2 cellular contexts compared by ENCODE assay signal in the genomic region with DNA sequence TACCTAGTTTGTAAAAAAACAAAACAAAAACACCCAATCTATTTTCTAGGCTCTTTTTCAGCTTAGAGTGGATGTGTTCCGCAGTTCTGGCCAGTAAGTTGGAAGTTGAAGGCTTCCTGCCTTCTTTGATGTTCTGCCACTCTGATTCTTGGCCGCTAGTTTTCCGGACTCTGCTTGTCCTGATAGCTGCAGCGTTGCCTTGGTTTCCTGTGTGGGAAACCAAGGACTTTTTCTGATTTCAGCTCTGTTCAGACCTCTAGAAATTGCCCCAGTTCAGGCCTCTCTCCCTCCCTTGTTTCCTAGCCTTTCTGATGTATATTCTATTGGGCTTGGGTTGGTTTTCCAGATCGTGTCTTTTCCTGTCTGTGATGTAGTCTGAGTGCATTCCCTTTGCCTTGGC.
TF ChIP-seq lines count a peak whose summit lies in the region.

No MANE protein-coding gene starts in this region.

TF ChIP-seq in HepG2, 621 proteins besides CTCF, POLR2A, EP300 and RAD21:
- TF ChIP-seq, protein P1, sequence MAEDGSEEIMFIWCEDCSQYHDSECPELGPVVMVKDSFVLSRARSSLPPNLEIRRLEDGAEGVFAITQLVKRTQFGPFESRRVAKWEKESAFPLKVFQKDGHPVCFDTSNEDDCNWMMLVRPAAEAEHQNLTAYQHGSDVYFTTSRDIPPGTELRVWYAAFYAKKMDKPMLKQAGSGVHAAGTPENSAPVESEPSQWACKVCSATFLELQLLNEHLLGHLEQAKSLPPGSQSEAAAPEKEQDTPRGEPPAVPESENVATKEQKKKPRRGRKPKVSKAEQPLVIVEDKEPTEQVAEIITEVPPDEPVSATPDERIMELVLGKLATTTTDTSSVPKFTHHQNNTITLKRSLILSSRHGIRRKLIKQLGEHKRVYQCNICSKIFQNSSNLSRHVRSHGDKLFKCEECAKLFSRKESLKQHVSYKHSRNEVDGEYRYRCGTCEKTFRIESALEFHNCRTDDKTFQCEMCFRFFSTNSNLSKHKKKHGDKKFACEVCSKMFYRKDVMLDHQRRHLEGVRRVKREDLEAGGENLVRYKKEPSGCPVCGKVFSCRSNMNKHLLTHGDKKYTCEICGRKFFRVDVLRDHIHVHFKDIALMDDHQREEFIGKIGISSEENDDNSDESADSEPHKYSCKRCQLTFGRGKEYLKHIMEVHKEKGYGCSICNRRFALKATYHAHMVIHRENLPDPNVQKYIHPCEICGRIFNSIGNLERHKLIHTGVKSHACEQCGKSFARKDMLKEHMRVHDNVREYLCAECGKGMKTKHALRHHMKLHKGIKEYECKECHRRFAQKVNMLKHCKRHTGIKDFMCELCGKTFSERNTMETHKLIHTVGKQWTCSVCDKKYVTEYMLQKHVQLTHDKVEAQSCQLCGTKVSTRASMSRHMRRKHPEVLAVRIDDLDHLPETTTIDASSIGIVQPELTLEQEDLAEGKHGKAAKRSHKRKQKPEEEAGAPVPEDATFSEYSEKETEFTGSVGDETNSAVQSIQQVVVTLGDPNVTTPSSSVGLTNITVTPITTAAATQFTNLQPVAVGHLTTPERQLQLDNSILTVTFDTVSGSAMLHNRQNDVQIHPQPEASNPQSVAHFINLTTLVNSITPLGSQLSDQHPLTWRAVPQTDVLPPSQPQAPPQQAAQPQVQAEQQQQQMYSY (CRISPR knock-in tag; IDR thresholded peaks at IDR 0.05) = no peak
- TF ChIP-seq MAFF (IDR thresholded peaks at IDR 0.05; ENCODE audit: low read depth, low read length) (no peak), KDM6A (CRISPR knock-in tag; IDR thresholded peaks at IDR 0.05; ENCODE audit: low read depth) (no peak), ZNF839 (CRISPR knock-in tag; IDR thresholded peaks at IDR 0.05; ENCODE audit: borderline replicate concordance) (no peak), GFI1 (CRISPR knock-in tag; IDR thresholded peaks at IDR 0.05; ENCODE audit: borderline replicate concordance) (no peak), BHLHE40 (IDR thresholded peaks at IDR 0.05; ENCODE audit: low read length) (no peak), AGO1 (IDR thresholded peaks at IDR 0.05; ENCODE audit: low read depth, low read length, poor library complexity, severe bottlenecking) (no peak), ZSCAN9 (CRISPR knock-in tag; IDR thresholded peaks at IDR 0.05; ENCODE audit: borderline replicate concordance) (no peak), FOXO1 (CRISPR knock-in tag; IDR thresholded peaks at IDR 0.05) (no peak), GTF2F1 (IDR thresholded peaks at IDR 0.05; ENCODE audit: low read length) (no peak), ZNF543 (CRISPR knock-in tag; IDR thresholded peaks at IDR 0.05) (no peak), SETDB1 (CRISPR knock-in tag; IDR thresholded peaks at IDR 0.05; ENCODE audit: borderline replicate concordance) (no peak), ZNF441 (CRISPR knock-in tag; IDR thresholded peaks at IDR 0.05; ENCODE audit: borderline replicate concordance) (no peak)
- TF ChIP-seq, protein P2, sequence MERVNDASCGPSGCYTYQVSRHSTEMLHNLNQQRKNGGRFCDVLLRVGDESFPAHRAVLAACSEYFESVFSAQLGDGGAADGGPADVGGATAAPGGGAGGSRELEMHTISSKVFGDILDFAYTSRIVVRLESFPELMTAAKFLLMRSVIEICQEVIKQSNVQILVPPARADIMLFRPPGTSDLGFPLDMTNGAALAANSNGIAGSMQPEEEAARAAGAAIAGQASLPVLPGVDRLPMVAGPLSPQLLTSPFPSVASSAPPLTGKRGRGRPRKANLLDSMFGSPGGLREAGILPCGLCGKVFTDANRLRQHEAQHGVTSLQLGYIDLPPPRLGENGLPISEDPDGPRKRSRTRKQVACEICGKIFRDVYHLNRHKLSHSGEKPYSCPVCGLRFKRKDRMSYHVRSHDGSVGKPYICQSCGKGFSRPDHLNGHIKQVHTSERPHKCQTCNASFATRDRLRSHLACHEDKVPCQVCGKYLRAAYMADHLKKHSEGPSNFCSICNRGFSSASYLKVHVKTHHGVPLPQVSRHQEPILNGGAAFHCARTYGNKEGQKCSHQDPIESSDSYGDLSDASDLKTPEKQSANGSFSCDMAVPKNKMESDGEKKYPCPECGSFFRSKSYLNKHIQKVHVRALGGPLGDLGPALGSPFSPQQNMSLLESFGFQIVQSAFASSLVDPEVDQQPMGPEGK (CRISPR knock-in tag; IDR thresholded peaks at IDR 0.05) = no peak
- TF ChIP-seq, protein P3, sequence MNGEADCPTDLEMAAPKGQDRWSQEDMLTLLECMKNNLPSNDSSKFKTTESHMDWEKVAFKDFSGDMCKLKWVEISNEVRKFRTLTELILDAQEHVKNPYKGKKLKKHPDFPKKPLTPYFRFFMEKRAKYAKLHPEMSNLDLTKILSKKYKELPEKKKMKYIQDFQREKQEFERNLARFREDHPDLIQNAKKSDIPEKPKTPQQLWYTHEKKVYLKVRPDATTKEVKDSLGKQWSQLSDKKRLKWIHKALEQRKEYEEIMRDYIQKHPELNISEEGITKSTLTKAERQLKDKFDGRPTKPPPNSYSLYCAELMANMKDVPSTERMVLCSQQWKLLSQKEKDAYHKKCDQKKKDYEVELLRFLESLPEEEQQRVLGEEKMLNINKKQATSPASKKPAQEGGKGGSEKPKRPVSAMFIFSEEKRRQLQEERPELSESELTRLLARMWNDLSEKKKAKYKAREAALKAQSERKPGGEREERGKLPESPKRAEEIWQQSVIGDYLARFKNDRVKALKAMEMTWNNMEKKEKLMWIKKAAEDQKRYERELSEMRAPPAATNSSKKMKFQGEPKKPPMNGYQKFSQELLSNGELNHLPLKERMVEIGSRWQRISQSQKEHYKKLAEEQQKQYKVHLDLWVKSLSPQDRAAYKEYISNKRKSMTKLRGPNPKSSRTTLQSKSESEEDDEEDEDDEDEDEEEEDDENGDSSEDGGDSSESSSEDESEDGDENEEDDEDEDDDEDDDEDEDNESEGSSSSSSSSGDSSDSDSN (CRISPR knock-in tag; IDR thresholded peaks at IDR 0.05) = no peak
- TF ChIP-seq, protein P4, sequence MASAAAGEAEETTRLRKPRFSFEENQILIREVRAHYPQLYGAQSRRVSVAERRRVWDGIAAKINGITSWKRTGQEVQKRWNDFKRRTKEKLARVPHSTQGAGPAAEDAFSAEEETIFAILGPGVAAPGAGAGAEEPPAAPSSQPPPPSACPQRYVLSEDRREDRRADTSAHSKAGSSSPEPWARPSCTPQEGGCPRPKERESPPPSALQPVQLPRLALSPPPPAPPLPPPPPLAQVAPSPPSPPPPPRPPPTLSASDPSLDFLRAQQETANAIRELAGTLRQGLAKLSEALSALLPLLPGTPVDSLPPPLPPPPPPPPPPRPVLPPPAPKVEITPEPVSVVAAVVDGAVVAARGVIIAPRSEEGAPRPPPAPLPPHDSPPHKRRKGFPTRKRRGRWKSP (CRISPR knock-in tag; IDR thresholded peaks at IDR 0.05) = no peak
- TF ChIP-seq, protein P5, sequence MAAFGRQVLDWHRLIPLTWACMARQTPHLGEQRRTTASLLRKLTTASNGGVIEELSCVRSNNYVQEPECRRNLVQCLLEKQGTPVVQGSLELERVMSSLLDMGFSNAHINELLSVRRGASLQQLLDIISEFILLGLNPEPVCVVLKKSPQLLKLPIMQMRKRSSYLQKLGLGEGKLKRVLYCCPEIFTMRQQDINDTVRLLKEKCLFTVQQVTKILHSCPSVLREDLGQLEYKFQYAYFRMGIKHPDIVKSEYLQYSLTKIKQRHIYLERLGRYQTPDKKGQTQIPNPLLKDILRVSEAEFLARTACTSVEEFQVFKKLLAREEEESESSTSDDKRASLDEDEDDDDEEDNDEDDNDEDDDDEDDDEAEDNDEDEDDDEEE (CRISPR knock-in tag; IDR thresholded peaks at IDR 0.05) = no peak

TF ChIP-seq in SK-N-SH, 30 proteins besides CTCF, POLR2A, EP300 and RAD21 (continued from another document):
- TF ChIP-seq, protein P6, sequence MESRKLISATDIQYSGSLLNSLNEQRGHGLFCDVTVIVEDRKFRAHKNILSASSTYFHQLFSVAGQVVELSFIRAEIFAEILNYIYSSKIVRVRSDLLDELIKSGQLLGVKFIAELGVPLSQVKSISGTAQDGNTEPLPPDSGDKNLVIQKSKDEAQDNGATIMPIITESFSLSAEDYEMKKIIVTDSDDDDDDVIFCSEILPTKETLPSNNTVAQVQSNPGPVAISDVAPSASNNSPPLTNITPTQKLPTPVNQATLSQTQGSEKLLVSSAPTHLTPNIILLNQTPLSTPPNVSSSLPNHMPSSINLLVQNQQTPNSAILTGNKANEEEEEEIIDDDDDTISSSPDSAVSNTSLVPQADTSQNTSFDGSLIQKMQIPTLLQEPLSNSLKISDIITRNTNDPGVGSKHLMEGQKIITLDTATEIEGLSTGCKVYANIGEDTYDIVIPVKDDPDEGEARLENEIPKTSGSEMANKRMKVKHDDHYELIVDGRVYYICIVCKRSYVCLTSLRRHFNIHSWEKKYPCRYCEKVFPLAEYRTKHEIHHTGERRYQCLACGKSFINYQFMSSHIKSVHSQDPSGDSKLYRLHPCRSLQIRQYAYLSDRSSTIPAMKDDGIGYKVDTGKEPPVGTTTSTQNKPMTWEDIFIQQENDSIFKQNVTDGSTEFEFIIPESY (IDR thresholded peaks at IDR 0.05; ENCODE audit: borderline replicate concordance, low read depth) = no peak
